ENCODE assay signal across 19 cellular contexts in genomic region chr4:159434496-159435241, GRCh38.
DNase-seq lines count a peak whose midpoint lies in the region; FAIRE-seq and TF ChIP-seq lines count a peak whose summit lies in the region.
"Had no signal": no experiment of that assay in that cellular context is flagged by ENCODE, and none has a peak within 500 bp of the region (broad histone marks: within the 10 kb centered on the region; RNA-seq: fewer than 3 reads in every experiment).

No MANE protein-coding gene starts in this region.

- no peaks in the 10 kb centered on the region; the same call in 1 of the 2 replicates for H3K27me3 Mint-ChIP-seq in HFFc6 (ENCODE audit: insufficient read depth)
- no peaks in the 10 kb centered on the region for H3K27me3 Mint-ChIP-seq in astrocyte (ENCODE audit: low read depth, unreplicated experiment)
- H3K27me3 Mint-ChIP-seq in activated naive CD4-positive, alpha-beta T cell treated with anti-CD3 and anti-CD28 coated beads for 36 hours (ENCODE audit: low read depth) = peaks cover 18% of the 10 kb centered on the region

- H3K4me3 Mint-ChIP-seq in HFFc6 (no peak overlapping the region), astrocyte (ENCODE audit: unreplicated experiment) (no peak overlapping the region)
- H3K4me3 Mint-ChIP-seq in activated naive CD4-positive, alpha-beta T cell treated with anti-CD3 and anti-CD28 coated beads for 36 hours = no peak overlapping the region

- peaks cover 9% of the 10 kb centered on the region for H3K4me1 ChIP-seq in astrocyte (ENCODE audit: insufficient read depth, low read length)
- H3K4me1 ChIP-seq: colonic mucosa, tibial nerve had no signal

- H2AFZ ChIP-seq in astrocyte (ENCODE audit: low read depth, low read length) = no peak overlapping the region

- no peak for TF ChIP-seq CTCF in HFFc6 (IDR thresholded peaks at IDR 0.05)
- TF ChIP-seq CTCF in astrocyte (IDR thresholded peaks at IDR 0.05; ENCODE audit: insufficient read depth, low read depth, low read length) = no peak
- TF ChIP-seq CTCF in foreskin fibroblast (IDR thresholded peaks at IDR 0.05; ENCODE audit: low read depth, low read length) = no peak

- no peaks in the 10 kb centered on the region for H4K20me1 ChIP-seq in astrocyte (ENCODE audit: insufficient read depth, low read length)

- H3K4me1 Mint-ChIP-seq in HFFc6 (ENCODE audit: low read depth) (peaks cover 25% of the 10 kb centered on the region), astrocyte (ENCODE audit: low read depth, unreplicated experiment) (peaks cover 17% of the 10 kb centered on the region)
- H3K4me1 Mint-ChIP-seq in activated naive CD4-positive, alpha-beta T cell treated with anti-CD3 and anti-CD28 coated beads for 36 hours (ENCODE audit: low read depth) = peaks cover 6% of the 10 kb centered on the region

- in situ Hi-C loops in KBM-7 (cut with MboI; ENCODE audit: low pct_unique_long_range_greater_than_20kb, low sequenced_read_pairs) = loop anchor here (25.0 kb wide), 1 partner anchor 572 kb away; no protein-coding TSS in a partner anchor

- no peaks in the 10 kb centered on the region for H3K27me3 ChIP-seq in astrocyte (ENCODE audit: insufficient read depth, low read length)
- H3K27me3 ChIP-seq: colonic mucosa, tibial nerve had no signal

- DNase-seq in HFFc6 (peak; percentile 62), astrocyte (ENCODE audit: low read depth) (peak; percentile 27), foreskin fibroblast (peak; percentile 34 to 64), caudate nucleus (lab: John Stamatoyannopoulos, UW) (no peak), KBM-7 (no peak)
- no peak for DNase-seq in activated naive CD4-positive, alpha-beta T cell treated with anti-CD3 and anti-CD28 coated beads for 36 hours
- no peak for DNase-seq in stimulated activated CD4-positive, alpha-beta T cell treated with anti-CD3 and anti-CD28 coated beads, Interleukin-4, amount 100 ng/mL, for 1 hour
- DNase-seq: activated CD4-positive, CD25-positive, alpha-beta regulatory T cell; activated effector memory CD4-positive, alpha-beta T cell treated with Interleukin-2 at 50 U/mL for 16 hours; colonic mucosa; DMS153; left cardiac atrium; mucosa of descending colon; NCI-H1092 treated with DMSO at 0.1 percent for 48 hours; occipital lobe had no signal

- H3K4me3 ChIP-seq in astrocyte (ENCODE audit: insufficient read depth, low read depth, low read length) (no peak overlapping the region), foreskin fibroblast (ENCODE audit: low read depth in 1 of 2, low read length in 2 of 2) (no peak overlapping the region)
- H3K4me3 ChIP-seq: colonic mucosa, K562, mucosa of descending colon, skin epidermis, tibial nerve had no signal

- H3K9ac ChIP-seq in astrocyte (ENCODE audit: low read length) = no peak overlapping the region

- no peaks in the 10 kb centered on the region for H3K36me3 ChIP-seq in astrocyte (ENCODE audit: insufficient read depth, low read length)
- H3K36me3 ChIP-seq: colonic mucosa, tibial nerve had no signal

- no peaks in the 10 kb centered on the region for H3K9me3 ChIP-seq in astrocyte (ENCODE audit: insufficient read depth, low read depth, low read length)
- H3K9me3 ChIP-seq: colonic mucosa, mucosa of descending colon, tibial nerve had no signal

- CTCF ChIA-PET in activated naive CD4-positive, alpha-beta T cell treated with anti-CD3 and anti-CD28 coated beads for 36 hours (lab: Charles Lee) = interaction anchor here (0.6 kb wide), 1 partner anchor 60 kb away, joined by 4 read pairs; no protein-coding TSS in a partner anchor

- H3K79me2 ChIP-seq in astrocyte (ENCODE audit: insufficient read depth, low read length) = no peaks in the 10 kb centered on the region

- H3K36me3 Mint-ChIP-seq in HFFc6 (ENCODE audit: low read depth) (no peaks in the 10 kb centered on the region), astrocyte (ENCODE audit: low read depth, unreplicated experiment) (no peaks in the 10 kb centered on the region)
- no peaks in the 10 kb centered on the region for H3K36me3 Mint-ChIP-seq in activated naive CD4-positive, alpha-beta T cell treated with anti-CD3 and anti-CD28 coated beads for 36 hours (ENCODE audit: low read depth)

- no peak overlapping the region for H3K27ac ChIP-seq in astrocyte (ENCODE audit: low read depth, low read length)
- no peak overlapping the region for H3K27ac ChIP-seq in caudate nucleus (ENCODE audit: low read depth, low read length)
- H3K27ac ChIP-seq: colonic mucosa, tibial nerve had no signal

- intact Hi-C loops in activated naive CD4-positive, alpha-beta T cell treated with anti-CD3 and anti-CD28 coated beads for 36 hours (cut with micrococcal nuclease) = no loop called here

- peak; percentile 67 for FAIRE-seq in astrocyte (lab: Jason Lieb, UNC)
- FAIRE-seq: K562 had no signal

- H3K27ac Mint-ChIP-seq in HFFc6 (peak overlapping the region; percentile 2; the same call in 1 of the 2 replicates), astrocyte (ENCODE audit: unreplicated experiment) (peak overlapping the region; percentile 70)
- no peak overlapping the region for H3K27ac Mint-ChIP-seq in activated naive CD4-positive, alpha-beta T cell treated with anti-CD3 and anti-CD28 coated beads for 36 hours
- H3K27ac Mint-ChIP-seq: T-helper 1 cell treated with Interleukin-12 subunit alpha and Interleukin-12 subunit beta and Interleukin-4 antibody, amounts not matched to agents 30 μg/mL and 1 μg/mL, for 36 hours had no signal

- H3K9me3 Mint-ChIP-seq in HFFc6 = no peaks in the 10 kb centered on the region
- H3K9me3 Mint-ChIP-seq in astrocyte (ENCODE audit: unreplicated experiment) = no peaks in the 10 kb centered on the region
- no peaks in the 10 kb centered on the region for H3K9me3 Mint-ChIP-seq in activated naive CD4-positive, alpha-beta T cell treated with anti-CD3 and anti-CD28 coated beads for 36 hours
- H3K9me3 Mint-ChIP-seq: T-helper 1 cell treated with Interleukin-12 subunit alpha and Interleukin-12 subunit beta and Interleukin-4 antibody, amounts not matched to agents 30 μg/mL and 1 μg/mL, for 36 hours had no signal

- no peak overlapping the region for H3K4me2 ChIP-seq in astrocyte (ENCODE audit: low read length)

Comparison
In these comparisons a context has a peak if more than half of its experiments do, and no peak if none do; other contexts are left out.
1. DNase-seq: peak in HFFc6 (single experiment), astrocyte (single experiment) and foreskin fibroblast (2 of 2); none in caudate nucleus (0 of 61), activated naive CD4-positive, alpha-beta T cell treated with anti-CD3 and anti-CD28 coated beads for 36 hours (single experiment), KBM-7 (single experiment) and stimulated activated CD4-positive, alpha-beta T cell treated with anti-CD3 and anti-CD28 coated beads, Interleukin-4, amount 100 ng/mL, for 1 hour (single experiment).